In the genomic region with DNA sequence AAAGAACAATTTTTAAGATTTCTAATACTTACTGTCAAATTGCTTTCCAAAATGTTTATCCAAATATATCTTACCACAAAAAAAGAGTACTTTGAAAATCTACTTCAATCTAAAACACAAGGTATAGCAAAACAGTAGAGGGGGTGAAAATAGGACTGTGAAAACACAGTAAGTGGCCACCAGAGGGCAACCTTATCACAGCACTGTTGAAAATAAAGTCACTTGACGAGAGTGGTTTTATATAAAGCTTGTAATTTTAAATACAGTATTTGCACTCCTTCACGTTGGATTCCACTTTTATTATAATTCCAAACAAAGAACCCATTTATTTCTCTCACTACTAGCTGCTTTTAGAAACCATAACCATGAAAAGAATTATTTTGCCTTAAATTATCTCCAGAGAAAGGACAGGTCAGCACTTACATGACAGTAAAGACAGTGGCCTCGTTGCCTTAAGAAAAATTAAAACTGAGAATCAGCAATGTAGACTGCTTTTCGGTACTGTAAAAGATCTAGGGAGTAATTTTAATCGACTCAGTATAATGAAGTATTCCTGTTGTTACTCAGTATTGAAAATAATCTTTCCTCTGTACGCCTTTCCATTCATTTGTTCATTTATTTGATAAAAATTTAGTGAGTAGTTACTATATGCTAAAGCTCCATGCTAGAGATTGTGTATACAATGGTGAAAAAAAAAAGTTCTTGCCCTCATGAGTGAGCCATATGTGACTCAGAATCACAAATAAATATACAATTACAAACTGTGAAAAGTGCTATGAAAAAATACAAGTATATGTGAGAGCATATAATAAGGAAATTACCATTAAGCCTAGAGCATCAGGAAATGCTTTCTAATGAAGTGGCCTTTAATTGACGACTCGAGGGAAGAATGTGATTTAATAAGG, we compare ENCODE assay signal across 8 cellular contexts. TPM values are rescaled to one million over a fixed set of nuclear protein-coding genes. Genes with fewer than 3 reads are reported as not detected.
A peak's percentile ranks its signal among the peaks of the same experiment; 100 is the strongest.
DNase-seq lines count a peak whose midpoint lies in the region; ATAC-seq and TF ChIP-seq lines count a peak whose summit lies in the region.

No MANE protein-coding gene starts in this region.

- no peak for TF ChIP-seq POLR2A in right lobe of liver (IDR thresholded peaks at IDR 0.05)

- H3K4me1 ChIP-seq in right lobe of liver = peaks cover 0 to 25% (median 12%) of the 10 kb centered on the region in 4 donors

- H3K9me3 Mint-ChIP-seq in activated CD4-positive, alpha-beta T cell treated with anti-CD3 and anti-CD28 coated beads, Interleukin-2, amount 10 ng/mL, durations not matched to agents 24 days and 14 days = no peaks in the 10 kb centered on the region

- peaks cover 9% of the 10 kb centered on the region for H3K4me1 Mint-ChIP-seq in activated CD4-positive, alpha-beta T cell treated with anti-CD3 and anti-CD28 coated beads, Interleukin-2, amount 10 ng/mL, durations not matched to agents 24 days and 14 days

- H3K27ac ChIP-seq in coronary artery = no peak overlapping the region
- peak overlapping the region in 1 of 3 donors; percentile 64 for H3K27ac ChIP-seq in right lobe of liver

- H3K4me3 Mint-ChIP-seq in activated CD4-positive, alpha-beta T cell treated with anti-CD3 and anti-CD28 coated beads, Interleukin-2, amount 10 ng/mL, durations not matched to agents 24 days and 14 days = no peak overlapping the region

- peaks cover 0 to 3% (median 1%) of the 10 kb centered on the region in 4 donors for H3K36me3 ChIP-seq in right lobe of liver

- H3K27ac Mint-ChIP-seq in activated CD4-positive, alpha-beta T cell treated with anti-CD3 and anti-CD28 coated beads, Interleukin-2, amount 10 ng/mL, durations not matched to agents 24 days and 14 days = no peak overlapping the region

- H3K27me3 Mint-ChIP-seq in activated CD4-positive, alpha-beta T cell treated with anti-CD3 and anti-CD28 coated beads, Interleukin-2, amount 10 ng/mL, durations not matched to agents 24 days and 14 days = no peaks in the 10 kb centered on the region

- intact Hi-C loops in activated CD4-positive, alpha-beta T cell treated with anti-CD3 and anti-CD28 coated beads, Interleukin-2, amount 10 ng/mL, durations not matched to agents 24 days and 14 days (cut with micrococcal nuclease) = loop anchor here (2.0 kb wide), 1 partner anchor 93 kb away; no protein-coding TSS in a partner anchor
- intact Hi-C loops in right lobe of liver (cut with DNase I) = no loop called here

- H3K4me3 ChIP-seq in coronary artery (no peak overlapping the region), right lobe of liver (no peak overlapping the region)

- no peaks in the 10 kb centered on the region for H3K27me3 ChIP-seq in right lobe of liver

- TF ChIP-seq CTCF in coronary artery (IDR thresholded peaks at IDR 0.05) (peak; percentile 55), right lobe of liver (IDR thresholded peaks at IDR 0.05) (peak; percentile 86 to 91 (median 88))

- peak; percentile 79 for ATAC-seq in HG03066 (IDR thresholded peaks at IDR 0.05; ENCODE audit: low read depth, unreplicated experiment)
- ATAC-seq in right lobe of liver = peak; percentile 83 to 92 (median 88)
- no peak for ATAC-seq in HG03097 (IDR thresholded peaks at IDR 0.05; ENCODE audit: low FRiP score, unreplicated experiment)

- WGBS in right lobe of liver (ENCODE audit: insufficient coverage, low coverage, low lambda C conversion rate, missing lambda C conversion rate) = 36% methylated on average over 8 of the region's 8 CpGs

- H3K36me3 Mint-ChIP-seq in activated CD4-positive, alpha-beta T cell treated with anti-CD3 and anti-CD28 coated beads, Interleukin-2, amount 10 ng/mL, durations not matched to agents 24 days and 14 days (ENCODE audit: low read depth) = no peaks in the 10 kb centered on the region

- peak; percentile 66 for DNase-seq in Daoy (ENCODE audit: low read depth)
- peak; percentile 68 for DNase-seq in NCI-H460 (ENCODE audit: extremely low read depth, low read depth)
- peak; percentile 86 for DNase-seq in activated CD4-positive, alpha-beta T cell treated with anti-CD3 and anti-CD28 coated beads, Interleukin-2, amount 10 ng/mL, durations not matched to agents 24 days and 14 days
- DNase-seq in coronary artery (ENCODE audit: low spot score) = no peak
- peak in 1 of 3 donors; percentile 60 for DNase-seq in right lobe of liver
- peak; percentile 15 to 44 (median 38) for DNase-seq in stimulated activated CD4-positive, alpha-beta T cell treated with anti-CD3 and anti-CD28 coated beads, TNF-alpha, amount 100 ng/mL, for 48 hours (ENCODE audit: low read depth in 3 of 3)

- no peaks in the 10 kb centered on the region for H3K9me3 ChIP-seq in right lobe of liver

RNA-seq across cellular contexts. Expression of a gene that starts 40.0 kb away (rescaled TPM):
- total RNA-seq in Daoy (2014; rRNA removed; shearing (Covaris generic)) = 34.0 and 35.8 TPM in 2 replicates
- total RNA-seq in NCI-H460 (2014; rRNA removed; shearing (Covaris generic)) = 82.7 and 92.3 TPM in 2 replicates
- 128 and 149 TPM in 2 replicates for polyA plus RNA-seq in NCI-H460 (2014; cell fraction: nucleus; rRNA removed)
- 69.3 and 70.0 TPM in 2 replicates for total RNA-seq in activated CD4-positive, alpha-beta T cell treated with anti-CD3 and anti-CD28 coated beads, Interleukin-2, amount 10 ng/mL, durations not matched to agents 24 days and 14 days
- 10 to 100 TPM; 25.9 to 61.6 (median 34.7) TPM for total RNA-seq in right lobe of liver
